ENCODE assay signal across 8 cellular contexts in the genomic region with DNA sequence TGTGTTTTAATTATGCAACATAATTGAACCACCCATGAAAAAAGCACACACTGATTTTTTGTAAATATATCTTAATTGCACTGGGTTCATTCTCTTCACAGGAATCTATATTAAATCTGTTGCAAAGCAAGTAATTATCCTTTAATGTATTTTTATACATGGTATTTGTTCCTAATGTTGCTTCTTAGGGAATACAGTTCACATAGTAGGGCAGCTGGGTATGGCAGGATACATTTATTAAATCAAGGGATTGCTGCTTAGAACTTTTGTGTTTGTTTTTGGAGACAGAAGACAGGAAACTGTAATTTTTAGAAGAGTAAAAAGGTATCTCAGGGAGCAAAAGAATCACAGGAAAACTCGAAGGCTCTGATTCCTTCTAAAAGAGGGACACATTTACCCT. TPM values are rescaled to one million over a fixed set of nuclear protein-coding genes. Genes with fewer than 3 reads are reported as not detected.
A peak's percentile ranks its signal among the peaks of the same experiment; 100 is the strongest.
DNase-seq lines count a peak whose midpoint lies in the region; ATAC-seq, FAIRE-seq and TF ChIP-seq lines count a peak whose summit lies in the region.

No MANE protein-coding gene starts in this region.

- no peak for FAIRE-seq in urothelium cell line (lab: Jason Lieb, UNC)

- no peaks in the 10 kb centered on the region for H3K9me3 Mint-ChIP-seq in activated CD4-positive, alpha-beta T cell treated with anti-CD3 and anti-CD28 coated beads, Interleukin-2, amount 10 ng/mL, durations not matched to agents 7 days and 5 days
- H3K9me3 Mint-ChIP-seq in activated naive CD8-positive, alpha-beta T cell treated with anti-CD3 and anti-CD28 coated beads for 36 hours = no peaks in the 10 kb centered on the region

- no peaks in the 10 kb centered on the region for H3K27me3 ChIP-seq in kidney epithelial cell (ENCODE audit: control insufficient read depth, insufficient read depth, low read length)
- no peaks in the 10 kb centered on the region for H3K27me3 ChIP-seq in testis

- POLR2A ChIA-PET in activated CD4-positive, alpha-beta T cell treated with anti-CD3 and anti-CD28 coated beads, Interleukin-2, amount 10 ng/mL, durations not matched to agents 7 days and 5 days (lab: Charles Lee) = interaction anchor here (0.6 kb wide), 1 partner anchor 19 kb away, joined by 6 read pairs; no protein-coding TSS in a partner anchor

- H3K4me1 Mint-ChIP-seq in activated CD4-positive, alpha-beta T cell treated with anti-CD3 and anti-CD28 coated beads, Interleukin-2, amount 10 ng/mL, durations not matched to agents 7 days and 5 days = peaks cover 31% of the 10 kb centered on the region
- peaks cover 23% of the 10 kb centered on the region for H3K4me1 Mint-ChIP-seq in activated naive CD8-positive, alpha-beta T cell treated with anti-CD3 and anti-CD28 coated beads for 36 hours

- H3K4me1 ChIP-seq in testis = peaks cover 9% of the 10 kb centered on the region

- intact Hi-C loops in testis (cut with DNase I; ENCODE audit: low total_unique reads) = no loop called here

- no peak for ATAC-seq in HG02938 (IDR thresholded peaks at IDR 0.05; ENCODE audit: unreplicated experiment)

- H3K36me3 ChIP-seq in kidney epithelial cell (ENCODE audit: control insufficient read depth, insufficient read depth, low read length) (no peaks in the 10 kb centered on the region), testis (ENCODE audit: low read depth, missing control alignments) (no peaks in the 10 kb centered on the region)

- peak overlapping the region; percentile 98 for H3K27ac Mint-ChIP-seq in activated CD4-positive, alpha-beta T cell treated with anti-CD3 and anti-CD28 coated beads, Interleukin-2, amount 10 ng/mL, durations not matched to agents 7 days and 5 days
- peak overlapping the region; percentile 96 for H3K27ac Mint-ChIP-seq in activated naive CD8-positive, alpha-beta T cell treated with anti-CD3 and anti-CD28 coated beads for 36 hours

- H3K4me3 ChIP-seq in kidney epithelial cell (ENCODE audit: low read depth, low read length) = peak overlapping the region; percentile 99
- H3K4me3 ChIP-seq in testis = peak overlapping the region; percentile 79 to 95

- CTCF ChIA-PET in activated CD4-positive, alpha-beta T cell treated with anti-CD3 and anti-CD28 coated beads, Interleukin-2, amount 10 ng/mL, durations not matched to agents 7 days and 5 days (lab: Charles Lee) = interaction anchor here (1.2 to 1.6 kb wide), 3 partner anchors 8 to 35 kb away, joined by 5 to 7 read pairs (median 6); no protein-coding TSS in a partner anchor

- no peaks in the 10 kb centered on the region for H3K9me3 ChIP-seq in testis

- no peak for DNase-seq in activated CD4-positive, alpha-beta T cell treated with anti-CD3 and anti-CD28 coated beads, Interleukin-2, amount 10 ng/mL, durations not matched to agents 7 days and 5 days
- DNase-seq in activated CD4-positive, alpha-beta T cell treated with anti-CD3 and anti-CD28 coated beads, Interleukin-2, amount 50 U/mL, for 1 hour = no peak
- no peak for DNase-seq in activated naive CD8-positive, alpha-beta T cell treated with anti-CD3 and anti-CD28 coated beads for 36 hours
- DNase-seq in kidney epithelial cell (ENCODE audit: low read depth) (no peak), testis (no peak), urothelium cell line (ENCODE audit: low spot score) (no peak), AML-193 (lab: John Stamatoyannopoulos, UW) (no peak)

- H3K27me3 Mint-ChIP-seq in activated CD4-positive, alpha-beta T cell treated with anti-CD3 and anti-CD28 coated beads, Interleukin-2, amount 10 ng/mL, durations not matched to agents 7 days and 5 days = no peaks in the 10 kb centered on the region
- H3K27me3 Mint-ChIP-seq in activated naive CD8-positive, alpha-beta T cell treated with anti-CD3 and anti-CD28 coated beads for 36 hours = no peaks in the 10 kb centered on the region

- TF ChIP-seq POLR2A in testis (IDR thresholded peaks at IDR 0.05) = no peak

- peak overlapping the region; percentile 94 to 98 for H3K27ac ChIP-seq in testis

- peak overlapping the region; percentile 87 for H3K4me3 Mint-ChIP-seq in activated CD4-positive, alpha-beta T cell treated with anti-CD3 and anti-CD28 coated beads, Interleukin-2, amount 10 ng/mL, durations not matched to agents 7 days and 5 days
- peak overlapping the region; percentile 94 for H3K4me3 Mint-ChIP-seq in activated naive CD8-positive, alpha-beta T cell treated with anti-CD3 and anti-CD28 coated beads for 36 hours

- TF ChIP-seq CTCF in kidney epithelial cell (IDR thresholded peaks at IDR 0.05; ENCODE audit: insufficient read depth, low read length, poor library complexity, severe bottlenecking) (no peak), testis (IDR thresholded peaks at IDR 0.05) (no peak)

- H3K36me3 Mint-ChIP-seq in activated CD4-positive, alpha-beta T cell treated with anti-CD3 and anti-CD28 coated beads, Interleukin-2, amount 10 ng/mL, durations not matched to agents 7 days and 5 days (ENCODE audit: low read depth) = peaks cover 3% of the 10 kb centered on the region
- H3K36me3 Mint-ChIP-seq in activated naive CD8-positive, alpha-beta T cell treated with anti-CD3 and anti-CD28 coated beads for 36 hours = peaks cover 9% of the 10 kb centered on the region

- WGBS in testis, 2 donors = 0 to 2% methylated on average over 1 of the region's 1 CpG

RNA-seq across cellular contexts. Expression of gene SMIM13, which starts 1.0 kb away (rescaled TPM):
- total RNA-seq in activated CD4-positive, alpha-beta T cell treated with anti-CD3 and anti-CD28 coated beads, Interleukin-2, amount 10 ng/mL, durations not matched to agents 7 days and 5 days = 1 to 10 TPM; 7.9 to 9.2 TPM
- 10 to 100 TPM; 15.2 to 15.9 TPM for total RNA-seq in activated naive CD8-positive, alpha-beta T cell treated with anti-CD3 and anti-CD28 coated beads for 36 hours
- total RNA-seq in kidney epithelial cell = 15.6 and 18.5 TPM in 2 replicates
- total RNA-seq in testis = 10 to 100 TPM in 1 of 2 donors, 1 to 10 TPM in 1; 8.9 to 13.2 TPM
- 7.2 TPM for polyA plus RNA-seq in testis (ENCODE audit: insufficient read depth, low read depth, low replicate concordance)

RNA-seq across cellular contexts. Expression of gene ERVFRD-1, which starts 18.9 kb away (rescaled TPM):
- not detected for total RNA-seq in activated CD4-positive, alpha-beta T cell treated with anti-CD3 and anti-CD28 coated beads, Interleukin-2, amount 10 ng/mL, durations not matched to agents 7 days and 5 days
- total RNA-seq in activated naive CD8-positive, alpha-beta T cell treated with anti-CD3 and anti-CD28 coated beads for 36 hours = not detected
- total RNA-seq in kidney epithelial cell (not detected in 2 replicates), testis (not detected)
- 0.16 TPM for polyA plus RNA-seq in testis (ENCODE audit: insufficient read depth, low read depth, low replicate concordance)

RNA-seq across cellular contexts. Expression of gene ELOVL2, which starts 48.5 kb away (rescaled TPM):
- not detected for total RNA-seq in activated CD4-positive, alpha-beta T cell treated with anti-CD3 and anti-CD28 coated beads, Interleukin-2, amount 10 ng/mL, durations not matched to agents 7 days and 5 days
- total RNA-seq in activated naive CD8-positive, alpha-beta T cell treated with anti-CD3 and anti-CD28 coated beads for 36 hours = not detected
- total RNA-seq in kidney epithelial cell = 0.27 and 0.84 TPM in 2 replicates
- total RNA-seq in testis = 10 to 100 TPM; 25.0 to 30.7 TPM
- 26.7 TPM for polyA plus RNA-seq in testis (ENCODE audit: insufficient read depth, low read depth, low replicate concordance)

Comparison
In these comparisons a context has a peak if more than half of its experiments do, and no peak if none do; other contexts are left out.
1. RNA of gene ELOVL2, which starts 48.5 kb away (total RNA-seq): 25.0 to 30.7 TPM in testis; 0.27 to 0.84 TPM in kidney epithelial cell, not detected in activated naive CD8-positive, alpha-beta T cell treated with anti-CD3 and anti-CD28 coated beads for 36 hours and not detected in activated CD4-positive, alpha-beta T cell treated with anti-CD3 and anti-CD28 coated beads, Interleukin-2, amount 10 ng/mL, durations not matched to agents 7 days and 5 days; every median in the first group is over 10 times any median in the second.